27 cellular contexts compared by ENCODE assay signal in the genomic region with DNA sequence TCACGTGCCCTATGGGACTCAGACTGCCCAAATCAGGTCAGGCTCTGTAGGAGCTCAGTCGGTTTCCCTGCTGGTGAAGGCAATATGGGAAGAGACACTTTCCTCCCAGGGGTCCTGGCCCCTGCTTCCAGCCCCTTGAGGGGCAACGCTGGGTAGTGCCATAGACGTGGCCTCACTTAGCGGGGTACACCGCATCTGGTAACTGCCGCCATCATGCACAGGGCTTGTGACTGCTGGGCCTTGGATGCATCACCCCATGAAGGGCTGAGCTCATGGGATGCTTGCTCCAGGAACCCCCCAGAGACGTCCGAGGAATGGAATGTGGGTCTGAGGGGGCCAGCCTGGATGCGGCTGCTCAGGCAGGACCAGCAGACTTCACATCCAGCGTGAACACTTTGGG.
"Had no signal": no experiment of that assay in that cellular context is flagged by ENCODE, and none has a peak within 500 bp of the region (broad histone marks: within the 10 kb centered on the region; RNA-seq: fewer than 3 reads in every experiment).

No MANE protein-coding gene starts in this region.

- H3K27me3 ChIP-seq: adrenal gland, body of pancreas, colonic mucosa, gastroesophageal sphincter had no signal

- H3K4me3 ChIP-seq: adrenal gland, body of pancreas, colonic mucosa, esophagus squamous epithelium, gastroesophageal sphincter had no signal

- H3K36me3 ChIP-seq: adrenal gland, colonic mucosa, esophagus squamous epithelium, gastroesophageal sphincter had no signal

- FAIRE-seq: endometrium, endothelial cell of umbilical vein had no signal

- ATAC-seq: activated CD4-positive, alpha-beta T cell treated with anti-CD3 and anti-CD28 coated beads for 36 hours; activated CD8-positive, alpha-beta memory T cell treated with anti-CD3 and anti-CD28 coated beads, Interleukin-2, amount 10 ng/mL, durations not matched to agents 7 days and 5 days; activated CD8-positive, alpha-beta T cell treated with anti-CD3 and anti-CD28 coated beads, Interleukin-2, amount 10 ng/mL, durations not matched to agents 7 days and 5 days; activated naive CD8-positive, alpha-beta T cell treated with anti-CD3 and anti-CD28 coated beads, Interleukin-2, amount 50 U/mL, for 24 hours; body of pancreas; gastroesophageal sphincter had no signal

- DNase-seq: activated CD4-positive, alpha-beta memory T cell treated with anti-CD3 and anti-CD28 coated beads for 36 hours; activated CD4-positive, alpha-beta T cell treated with anti-CD3 and anti-CD28 coated beads for 36 hours; activated CD4-positive, alpha-beta T cell treated with anti-CD3 and anti-CD28 coated beads, Interleukin-2, amount 10 ng/mL, durations not matched to agents 24 days and 14 days; activated CD4-positive, CD25-positive, alpha-beta regulatory T cell; activated CD4-positive, CD25-positive, alpha-beta regulatory T cell treated with anti-CD3 and anti-CD28 coated beads, Interleukin-2, amount 50 U/mL, for 72 hours; activated CD8-positive, alpha-beta memory T cell treated with anti-CD3 and anti-CD28 coated beads, Interleukin-2, amount 10 ng/mL, durations not matched to agents 7 days and 5 days; activated CD8-positive, alpha-beta memory T cell treated with anti-CD3 and anti-CD28 coated beads, Interleukin-2, amount 50 U/mL, for 4 hours; activated CD8-positive, alpha-beta T cell treated with anti-CD3 and anti-CD28 coated beads, Interleukin-2, amount 10 ng/mL, durations not matched to agents 7 days and 5 days; activated effector memory CD4-positive, alpha-beta T cell treated with anti-CD3 and anti-CD28 coated beads, Interleukin-2, amount 50 U/mL, for 16 hours; activated naive CD4-positive, alpha-beta T cell treated with anti-CD3 and anti-CD28 coated beads for 36 hours; activated naive CD8-positive, alpha-beta T cell treated with anti-CD3 and anti-CD28 coated beads for 36 hours; activated naive CD8-positive, alpha-beta T cell treated with anti-CD3 and anti-CD28 coated beads, Interleukin-2, amount 50 U/mL, for 24 hours; activated T-cell treated with anti-CD3 and anti-CD28 coated beads, Interleukin-2, amount 50 U/mL, for 1 hour; activated T-cell treated with anti-CD3 and anti-CD28 coated beads, Interleukin-2, amount 50 U/mL, for 48 hours; adrenal gland; amygdala; body of pancreas; caudate nucleus; colonic mucosa; effector CD8-positive, alpha-beta T cell; esophagus squamous epithelium; foreskin melanocyte; T-helper 2 cell had no signal

- H3K27ac ChIP-seq: adrenal gland, body of pancreas, colonic mucosa, epithelial cell of prostate, esophagus squamous epithelium, gastroesophageal sphincter had no signal

- H3K9me3 ChIP-seq: body of pancreas, colonic mucosa, esophagus squamous epithelium had no signal

- H3K4me1 ChIP-seq: adrenal gland, body of pancreas, colonic mucosa had no signal
